In genomic region chr2:24191156-24191555, GRCh38 we compare ENCODE assay signal across 35 cellular contexts. TPM values are rescaled to one million over a fixed set of nuclear protein-coding genes. Genes with fewer than 3 reads are reported as not detected.
"Had no signal": no experiment of that assay in that cellular context is flagged by ENCODE, and none has a peak within 500 bp of the region (broad histone marks: within the 10 kb centered on the region; RNA-seq: fewer than 3 reads in every experiment).

No MANE protein-coding gene starts in this region.

- H3K4me3 ChIP-seq: adrenal gland, body of pancreas had no signal

- H3K36me3 ChIP-seq: adrenal gland had no signal

- H3K9me3 ChIP-seq: adrenal gland, body of pancreas had no signal

- H3K27ac ChIP-seq: adrenal gland, body of pancreas, epithelial cell of prostate had no signal

- DNase-seq: activated CD4-positive, alpha-beta memory T cell treated with anti-CD3 and anti-CD28 coated beads for 36 hours; activated CD4-positive, alpha-beta T cell treated with anti-CD3 and anti-CD28 coated beads for 36 hours; activated CD4-positive, alpha-beta T cell treated with anti-CD3 and anti-CD28 coated beads, Interleukin-2, amount 10 ng/mL, durations not matched to agents 24 days and 14 days; activated CD4-positive, CD25-positive, alpha-beta regulatory T cell; activated CD4-positive, CD25-positive, alpha-beta regulatory T cell treated with anti-CD3 and anti-CD28 coated beads, Interleukin-2, amount 50 U/mL, for 72 hours; activated CD8-positive, alpha-beta memory T cell treated with anti-CD3 and anti-CD28 coated beads, Interleukin-2, amount 10 ng/mL, durations not matched to agents 7 days and 5 days; activated CD8-positive, alpha-beta memory T cell treated with anti-CD3 and anti-CD28 coated beads, Interleukin-2, amount 50 U/mL, for 4 hours; activated CD8-positive, alpha-beta T cell treated with anti-CD3 and anti-CD28 coated beads, Interleukin-2, amount 10 ng/mL, durations not matched to agents 7 days and 5 days; activated effector memory CD4-positive, alpha-beta T cell treated with anti-CD3 and anti-CD28 coated beads, Interleukin-2, amount 50 U/mL, for 16 hours; activated naive CD4-positive, alpha-beta T cell treated with anti-CD3 and anti-CD28 coated beads for 36 hours; activated naive CD8-positive, alpha-beta T cell treated with anti-CD3 and anti-CD28 coated beads for 36 hours; activated naive CD8-positive, alpha-beta T cell treated with anti-CD3 and anti-CD28 coated beads, Interleukin-2, amount 50 U/mL, for 24 hours; activated T-cell treated with anti-CD3 and anti-CD28 coated beads, Interleukin-2, amount 50 U/mL, for 1 hour; activated T-cell treated with anti-CD3 and anti-CD28 coated beads, Interleukin-2, amount 50 U/mL, for 48 hours; adrenal gland; amygdala; aorta; body of pancreas; caudate nucleus; cortex of kidney; dermis blood vessel endothelial cell; effector CD4-positive, alpha-beta T cell; effector memory CD8-positive, alpha-beta T cell; foreskin fibroblast; head of caudate nucleus; T-helper 2 cell had no signal

- ATAC-seq: activated CD4-positive, alpha-beta T cell treated with anti-CD3 and anti-CD28 coated beads for 36 hours; activated CD8-positive, alpha-beta memory T cell treated with anti-CD3 and anti-CD28 coated beads, Interleukin-2, amount 10 ng/mL, durations not matched to agents 7 days and 5 days; activated CD8-positive, alpha-beta T cell treated with anti-CD3 and anti-CD28 coated beads, Interleukin-2, amount 10 ng/mL, durations not matched to agents 7 days and 5 days; activated naive CD8-positive, alpha-beta T cell treated with anti-CD3 and anti-CD28 coated beads, Interleukin-2, amount 50 U/mL, for 24 hours; body of pancreas; effector memory CD8-positive, alpha-beta T cell had no signal

- H3K4me1 ChIP-seq: adrenal gland, body of pancreas had no signal

- FAIRE-seq: colon, endometrium, endothelial cell of umbilical vein, frontal cortex had no signal

- H3K27me3 ChIP-seq: adrenal gland, body of pancreas had no signal

RNA-seq across cellular contexts. Expression of gene FAM228A, which starts 16.3 kb away (rescaled TPM):
- total RNA-seq: activated CD4-positive, alpha-beta T cell treated with anti-CD3 and anti-CD28 coated beads, Interleukin-2, amount 10 ng/mL, durations not matched to agents 24 days and 14 days; activated CD8-positive, alpha-beta memory T cell treated with anti-CD3 and anti-CD28 coated beads for 36 hours; activated CD8-positive, alpha-beta memory T cell treated with anti-CD3 and anti-CD28 coated beads, Interleukin-2, amount 10 ng/mL, durations not matched to agents 7 days and 5 days; activated CD8-positive, alpha-beta T cell treated with anti-CD3 and anti-CD28 coated beads, Interleukin-2, amount 10 ng/mL, durations not matched to agents 7 days and 5 days; activated naive CD8-positive, alpha-beta T cell treated with anti-CD3 and anti-CD28 coated beads for 36 hours; activated T-helper 1 cell treated with anti-CD3 and anti-CD28 coated beads, Interleukin-12 subunit alpha, Interleukin-12 subunit beta, Interleukin-2, Interleukin-4 antibody, amounts not matched to agents 30 ng/mL and 10 ng/mL and 1 ng/mL, durations not matched to agents 14 hours and 24 hours and 36 hours; activated T-helper 2 cell treated with anti-CD3 and anti-CD28 coated beads, Interferon-gamma antibody, Interleukin-2, Interleukin-4, amounts not matched to agents 10 μg/mL and 5 μg/mL and 100 μg/mL, durations not matched to agents 14 hours and 24 hours and 36 hours; body of pancreas; dermis blood vessel endothelial cell; T-helper 1 cell treated with Interleukin-12 subunit alpha and Interleukin-12 subunit beta and Interleukin-4 antibody, amounts not matched to agents 30 ng/mL and 1 ng/mL, for 36 hours had no signal
